12 cellular contexts compared by ENCODE assay signal in genomic region chr6:46772754-46773153, GRCh38. TPM values are rescaled to one million over a fixed set of nuclear protein-coding genes. Genes with fewer than 3 reads are reported as not detected.
DNase-seq lines count a peak whose midpoint lies in the region; ATAC-seq and TF ChIP-seq lines count a peak whose summit lies in the region.
"Had no signal": no experiment of that assay in that cellular context is flagged by ENCODE, and none has a peak within 500 bp of the region (broad histone marks: within the 10 kb centered on the region; RNA-seq: fewer than 3 reads in every experiment).

No MANE protein-coding gene starts in this region.

- WGBS in right lobe of liver (ENCODE audit: insufficient coverage, low coverage, low lambda C conversion rate, missing lambda C conversion rate) = 33% methylated on average over 1 of the region's 2 CpGs

- H3K27me3 ChIP-seq in right lobe of liver = no peaks in the 10 kb centered on the region

- intact Hi-C loops in right lobe of liver (cut with DNase I) = no loop called here

- TF ChIP-seq CTCF in right lobe of liver (IDR thresholded peaks at IDR 0.05) = no peak
- no peak for TF ChIP-seq CTCF in foreskin fibroblast (IDR thresholded peaks at IDR 0.05; ENCODE audit: low read depth, low read length)

- ATAC-seq in HG02623 (IDR thresholded peaks at IDR 0.05; ENCODE audit: unreplicated experiment) = peak; percentile 73
- ATAC-seq in right lobe of liver = peak; percentile 64 to 73 (median 69)
- ATAC-seq in HG03175 (IDR thresholded peaks at IDR 0.05; ENCODE audit: unreplicated experiment) = no peak
- ATAC-seq: activated T-helper 17 cell treated with anti-CD3 and anti-CD28 coated beads, Interleukin-2, amount 50 U/mL, for 72 hours had no signal

- H3K36me3 ChIP-seq in right lobe of liver = no peaks in the 10 kb centered on the region

- H3K27ac ChIP-seq in right lobe of liver = no peak overlapping the region

- DNase-seq in Ammon's horn (ENCODE audit: low spot score) = peak; percentile 67
- peak; percentile 99 for DNase-seq in NOMO-1 treated with DMSO at 0.1 percent for 48 hours (lab: John Stamatoyannopoulos, UW; ENCODE audit: unreplicated experiment)
- DNase-seq in right lobe of liver = peak in 1 of 3 donors; percentile 33
- DNase-seq in foreskin fibroblast = no peak
- DNase-seq in mesenteric fat pad (ENCODE audit: low spot score) = no peak
- DNase-seq in GM03348 (ENCODE audit: low spot score) = no peak
- DNase-seq: cortex of kidney, NCI-H524 treated with DMSO at 0.1 percent for 48 hours had no signal

- no peaks in the 10 kb centered on the region for H3K4me1 ChIP-seq in right lobe of liver

- peak; percentile 47 for TF ChIP-seq POLR2A in right lobe of liver (IDR thresholded peaks at IDR 0.05)

- no peak overlapping the region for H3K4me3 ChIP-seq in right lobe of liver
- H3K4me3 ChIP-seq in foreskin fibroblast (ENCODE audit: low read depth in 1 of 2, low read length in 2 of 2) = no peak overlapping the region

- no peaks in the 10 kb centered on the region for H3K9me3 ChIP-seq in right lobe of liver

RNA-seq across cellular contexts. Expression of gene MEP1A, which starts 20.4 kb away (rescaled TPM):
- total RNA-seq in right lobe of liver (under 1 TPM in 2 of 6 experiments, not detected in 4; 0.07 to 0.18 TPM), mesenteric fat pad (0.35 TPM)
- total RNA-seq: activated T-helper 17 cell treated with anti-CD3 and anti-CD28 coated beads, Interleukin-2, amount 50 U/mL, for 72 hours; renal cortical epithelial cell had no signal

RNA-seq across cellular contexts. Expression of gene ANKRD66, which starts 26.0 kb away (rescaled TPM):
- total RNA-seq in right lobe of liver (not detected), mesenteric fat pad (not detected)
- total RNA-seq: activated T-helper 17 cell treated with anti-CD3 and anti-CD28 coated beads, Interleukin-2, amount 50 U/mL, for 72 hours; renal cortical epithelial cell had no signal

RNA-seq across cellular contexts. Expression of gene PLA2G7, which starts 37.6 kb away (rescaled TPM):
- 1 to 10 TPM in 5 of 6 experiments, under 1 TPM in 1; 0.92 to 7.4 (median 1.6) TPM for total RNA-seq in right lobe of liver
- 8.1 TPM for total RNA-seq in mesenteric fat pad
- total RNA-seq: activated T-helper 17 cell treated with anti-CD3 and anti-CD28 coated beads, Interleukin-2, amount 50 U/mL, for 72 hours had no signal

Comparison
In these comparisons a context has a peak if more than half of its experiments do, and no peak if none do; other contexts are left out.
1. DNase-seq: peak in Ammon's horn (single experiment) and NOMO-1 treated with DMSO at 0.1 percent for 48 hours (single experiment); none in foreskin fibroblast (0 of 2), mesenteric fat pad (single experiment) and GM03348 (single experiment).